21 cellular contexts compared by ENCODE assay signal in genomic region chr14:44901696-44902095, GRCh38.
DNase-seq lines count a peak whose midpoint lies in the region; ATAC-seq and TF ChIP-seq lines count a peak whose summit lies in the region.
"Had no signal": no experiment of that assay in that cellular context is flagged by ENCODE, and none has a peak within 500 bp of the region (broad histone marks: within the 10 kb centered on the region; RNA-seq: fewer than 3 reads in every experiment).

No MANE protein-coding gene starts in this region.

- H3K4me1 ChIP-seq in esophagus muscularis mucosa (peaks cover 14 to 46% (median 43%) of the 10 kb centered on the region in 4 donors), liver (ENCODE audit: control insufficient read depth in 4 of 4, insufficient read depth in 4 of 4, low read length in 3 of 4) (peaks cover 6 to 20% (median 9%) of the 10 kb centered on the region in 4 donors)
- H3K4me1 ChIP-seq: Caco-2 had no signal

- H3K9me3 ChIP-seq in esophagus muscularis mucosa (no peaks in the 10 kb centered on the region), liver (ENCODE audit: control insufficient read depth in 4 of 4, low read length in 3 of 4) (no peaks in the 10 kb centered on the region)
- H3K9me3 ChIP-seq: BLaER1, Caco-2 had no signal

- H3K4me3 Mint-ChIP-seq in activated naive CD8-positive, alpha-beta T cell = no peak overlapping the region
- H3K4me3 Mint-ChIP-seq in activated naive CD8-positive, alpha-beta T cell treated with anti-CD3 and anti-CD28 coated beads for 36 hours = no peak overlapping the region
- no peak overlapping the region for H3K4me3 Mint-ChIP-seq in immature natural killer cell
- H3K4me3 Mint-ChIP-seq: B cell; CD4-positive, CD25-positive, alpha-beta regulatory T cell; CD8-positive, alpha-beta T cell had no signal

- TF ChIP-seq CTCF in esophagus muscularis mucosa (IDR thresholded peaks at IDR 0.05) (no peak), liver (IDR thresholded peaks at IDR 0.05; ENCODE audit: low read depth, low read length, missing input control) (no peak), GM10248 (IDR thresholded peaks at IDR 0.05; ENCODE audit: control extremely low read depth, extremely low read depth, low read depth, missing control alignments) (no peak)

- CTCF ChIA-PET in GM10248 (lab: Yijun Ruan, JAX) = interaction anchor here (1.1 to 3.6 kb wide), 3 partner anchors 12 to 24 kb away, joined by 3 to 22 read pairs (median 3); no protein-coding TSS in a partner anchor

- no peak for ATAC-seq in HG03025 (IDR thresholded peaks at IDR 0.05; ENCODE audit: low FRiP score, unreplicated experiment)
- ATAC-seq: CD8-positive, alpha-beta T cell; GM12878 had no signal

- intact Hi-C loops in esophagus muscularis mucosa (cut with DNase I) = no loop called here

- DNase-seq in activated naive CD8-positive, alpha-beta T cell treated with anti-CD3 and anti-CD28 coated beads for 36 hours = no peak
- DNase-seq in NCI-H69 (lab: John Stamatoyannopoulos, UW) = peak; percentile 41
- DNase-seq in esophagus muscularis mucosa (ENCODE audit: extremely low spot score) = no peak
- DNase-seq in immature natural killer cell = no peak
- DNase-seq in GM10248 (ENCODE audit: extremely low spot score) = no peak
- DNase-seq: Caco-2; CD4-positive, CD25-positive, alpha-beta regulatory T cell; CD8-positive, alpha-beta T cell; DMS153; DND-41; GM23248; H7; HCEC 1CT had no signal

- H3K4me3 ChIP-seq in esophagus muscularis mucosa (no peak overlapping the region), liver (ENCODE audit: low read depth in 1 of 3, low read length in 3 of 3) (no peak overlapping the region)
- H3K4me3 ChIP-seq: BLaER1, GM12878, GM23248 had no signal

- peak overlapping the region; percentile 19 for H3K27ac Mint-ChIP-seq in activated naive CD8-positive, alpha-beta T cell
- no peak overlapping the region for H3K27ac Mint-ChIP-seq in activated naive CD8-positive, alpha-beta T cell treated with anti-CD3 and anti-CD28 coated beads for 36 hours
- H3K27ac Mint-ChIP-seq in immature natural killer cell = no peak overlapping the region
- H3K27ac Mint-ChIP-seq: B cell; CD4-positive, CD25-positive, alpha-beta regulatory T cell; CD8-positive, alpha-beta T cell had no signal

- TF ChIP-seq EP300 in esophagus muscularis mucosa (IDR thresholded peaks at IDR 0.05) = no peak

- peaks cover 20% of the 10 kb centered on the region for H3K4me1 Mint-ChIP-seq in activated naive CD8-positive, alpha-beta T cell (ENCODE audit: low read depth)
- H3K4me1 Mint-ChIP-seq in activated naive CD8-positive, alpha-beta T cell treated with anti-CD3 and anti-CD28 coated beads for 36 hours = peaks cover 9% of the 10 kb centered on the region
- H3K4me1 Mint-ChIP-seq in immature natural killer cell = peaks cover 16 to 20% of the 10 kb centered on the region in 2 donors

- H3K27ac ChIP-seq in esophagus muscularis mucosa (replicated peaks in 1 of 4) (peak overlapping the region; percentile 1 to 42 (median 23)), liver (ENCODE audit: low read depth in 1 of 2, low read length in 2 of 2) (no peak overlapping the region)
- H3K27ac ChIP-seq: 22Rv1, BLaER1, C4-2B, GM23248 had no signal

- WGBS in esophagus muscularis mucosa = 46% methylated on average over 2 of the region's 2 CpGs
- WGBS in liver = 31% methylated on average over 2 of the region's 2 CpGs

- H3K27me3 ChIP-seq in esophagus muscularis mucosa (no peaks in the 10 kb centered on the region), liver (ENCODE audit: control insufficient read depth in 4 of 4, insufficient read depth in 4 of 4, low read length in 3 of 4) (no peaks in the 10 kb centered on the region)
- H3K27me3 ChIP-seq: BLaER1 had no signal

- POLR2A ChIA-PET in GM10248 (lab: Yijun Ruan, JAX) = no interaction called here

- TF ChIP-seq POLR2A in esophagus muscularis mucosa (IDR thresholded peaks at IDR 0.05; ENCODE audit: low read depth) = no peak

- peaks cover 6 to 15% (median 12%) of the 10 kb centered on the region in 4 donors for H3K36me3 ChIP-seq in esophagus muscularis mucosa
- H3K36me3 ChIP-seq in liver (ENCODE audit: control insufficient read depth in 4 of 4, insufficient read depth in 3 of 4, low read depth in 1 of 4, low read length in 3 of 4) = peaks cover 3 to 13% (median 3%) of the 10 kb centered on the region in 4 donors
- H3K36me3 ChIP-seq: BLaER1 had no signal

- H3K9ac ChIP-seq in liver (ENCODE audit: low read depth in 1 of 2, low read length in 2 of 2) = no peak overlapping the region
- H3K9ac ChIP-seq: BLaER1, GM23248 had no signal

- no peak for TF ChIP-seq RAD21 in liver (IDR thresholded peaks at IDR 0.05)

- H3K36me3 Mint-ChIP-seq in activated naive CD8-positive, alpha-beta T cell = peaks cover 2% of the 10 kb centered on the region
- H3K36me3 Mint-ChIP-seq in activated naive CD8-positive, alpha-beta T cell treated with anti-CD3 and anti-CD28 coated beads for 36 hours = no peaks in the 10 kb centered on the region
- H3K36me3 Mint-ChIP-seq in immature natural killer cell = peaks cover 0 to 17% (median 3%) of the 10 kb centered on the region in 3 donors
- H3K36me3 Mint-ChIP-seq: CD4-positive, CD25-positive, alpha-beta regulatory T cell had no signal

- no peaks in the 10 kb centered on the region for H3K27me3 Mint-ChIP-seq in activated naive CD8-positive, alpha-beta T cell
- no peaks in the 10 kb centered on the region for H3K27me3 Mint-ChIP-seq in activated naive CD8-positive, alpha-beta T cell treated with anti-CD3 and anti-CD28 coated beads for 36 hours
- peaks cover 2 to 9% (median 9%) of the 10 kb centered on the region in 3 donors for H3K27me3 Mint-ChIP-seq in immature natural killer cell (ENCODE audit: low read depth in 3 of 3)
- H3K27me3 Mint-ChIP-seq: B cell; CD4-positive, CD25-positive, alpha-beta regulatory T cell had no signal

- H3K9me3 Mint-ChIP-seq in activated naive CD8-positive, alpha-beta T cell (ENCODE audit: low read depth) = no peaks in the 10 kb centered on the region
- no peaks in the 10 kb centered on the region for H3K9me3 Mint-ChIP-seq in activated naive CD8-positive, alpha-beta T cell treated with anti-CD3 and anti-CD28 coated beads for 36 hours
- H3K9me3 Mint-ChIP-seq in immature natural killer cell = no peaks in the 10 kb centered on the region
- H3K9me3 Mint-ChIP-seq: CD4-positive, CD25-positive, alpha-beta regulatory T cell; CD8-positive, alpha-beta T cell had no signal

TF ChIP-seq in liver, 16 proteins besides CTCF, POLR2A, EP300 and RAD21:
- TF ChIP-seq RXRA (IDR thresholded peaks at IDR 0.05) (no peak), SP1 (IDR thresholded peaks at IDR 0.05) (peak; percentile 20), HNF4A (conservative IDR thresholded peaks at IDR 0.05) (peak; percentile 77 to 87), YY1 (IDR thresholded peaks at IDR 0.05) (no peak), HNF4G (IDR thresholded peaks at IDR 0.05) (peak; percentile 50), ZBTB33 (IDR thresholded peaks at IDR 0.05) (no peak)

Comparison
In these comparisons a context has a peak if more than half of its experiments do, and no peak if none do; other contexts are left out.
1. H3K27ac ChIP-seq: peak in esophagus muscularis mucosa (4 of 4); none in liver (0 of 2).